In the genomic region with DNA sequence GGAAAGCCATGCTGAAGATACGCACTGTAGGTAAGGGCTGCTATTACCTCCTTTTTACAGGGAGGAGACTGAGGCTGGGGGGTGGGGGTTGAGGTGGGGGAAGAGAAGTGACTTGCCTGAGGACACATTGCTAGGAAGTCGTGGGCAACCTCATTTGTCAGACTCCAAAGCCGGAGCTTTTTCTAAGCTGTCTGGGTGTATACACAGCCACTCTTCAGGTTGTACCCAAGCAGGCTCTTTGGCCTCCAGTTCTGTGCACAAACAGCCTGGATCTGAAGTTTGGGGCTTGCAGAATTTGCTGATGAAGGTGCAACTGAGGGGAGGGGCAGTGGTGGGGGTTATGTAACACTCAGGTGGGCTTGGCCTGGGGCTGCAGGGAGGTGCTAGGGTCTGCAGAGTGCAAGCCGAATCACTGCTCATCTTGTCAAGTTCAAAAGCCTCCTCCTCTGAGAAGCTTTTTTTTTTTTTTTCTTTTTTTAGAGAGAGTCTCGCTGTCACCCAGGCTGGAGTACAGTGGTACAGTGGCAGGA, we compare ENCODE assay signal across 8 cellular contexts.
DNase-seq lines count a peak whose midpoint lies in the region; ATAC-seq and TF ChIP-seq lines count a peak whose summit lies in the region.

No MANE protein-coding gene starts in this region.

- no peak for TF ChIP-seq POLR2A in erythroblast (IDR thresholded peaks at IDR 0.05; ENCODE audit: low read length)

- no peak for ATAC-seq in GM18520 (IDR thresholded peaks at IDR 0.05; ENCODE audit: unreplicated experiment)
- ATAC-seq in GM19463 (IDR thresholded peaks at IDR 0.05; ENCODE audit: unreplicated experiment): no peak

- DNase-seq in activated effector memory CD4-positive, alpha-beta T cell treated with anti-CD3 and anti-CD28 coated beads, Interleukin-2, amount 50 U/mL, for 16 hours: peak; percentile 50
- DNase-seq in activated effector memory CD4-positive, alpha-beta T cell treated with Interleukin-2 at 50 U/mL for 16 hours: no peak
- DNase-seq in islet precursor cell (peak; percentile 51), erythroblast (lab: John Stamatoyannopoulos, UW) (no peak), NCI-H774 (lab: John Stamatoyannopoulos, UW) (no peak)
- peak; percentile 0 for DNase-seq in stimulated activated CD8-positive, alpha-beta memory T cell treated with anti-CD3 and anti-CD28 coated beads, Interleukin-4, amount 100 ng/mL, for 48 hours

Comparison
In these comparisons a context has a peak if more than half of its experiments do, and no peak if none do; other contexts are left out.
1. DNase-seq: peak in activated effector memory CD4-positive, alpha-beta T cell treated with anti-CD3 and anti-CD28 coated beads, Interleukin-2, amount 50 U/mL, for 16 hours (single experiment), islet precursor cell (single experiment) and stimulated activated CD8-positive, alpha-beta memory T cell treated with anti-CD3 and anti-CD28 coated beads, Interleukin-4, amount 100 ng/mL, for 48 hours (single experiment); none in activated effector memory CD4-positive, alpha-beta T cell treated with Interleukin-2 at 50 U/mL for 16 hours (single experiment), erythroblast (0 of 2) and NCI-H774 (single experiment).